In genomic region chr17:76074390-76075363, GRCh38 we compare ENCODE assay signal across 1 cellular context.
TF ChIP-seq lines count a peak whose summit lies in the region.

Gene GALR2, plus strand, starts transcription at chr17:76074781. Its CDS starts 103 bp downstream, at chr17:76074884.

TF ChIP-seq in HepG2, 621 proteins besides CTCF, POLR2A, EP300 and RAD21 (continued from another document and continues in another):
- TF ChIP-seq HMGXB3 (CRISPR knock-in tag; IDR thresholded peaks at IDR 0.05; ENCODE audit: borderline replicate concordance) (no peak), MTA3 (CRISPR knock-in tag; IDR thresholded peaks at IDR 0.05) (no peak), ZNF672 (CRISPR knock-in tag; IDR thresholded peaks at IDR 0.05) (no peak), ZNF232 (CRISPR knock-in tag; IDR thresholded peaks at IDR 0.05; ENCODE audit: borderline replicate concordance) (0 out of 2 replicates have a peak, but pooled peaks have one; percentile 39), ZNF280B (CRISPR knock-in tag; IDR thresholded peaks at IDR 0.05; ENCODE audit: borderline replicate concordance) (no peak), ZC3H13 (CRISPR knock-in tag; IDR thresholded peaks at IDR 0.05) (no peak), ZFP37 (CRISPR knock-in tag; IDR thresholded peaks at IDR 0.05; ENCODE audit: borderline replicate concordance) (no peak), POLR2AphosphoS2 (IDR thresholded peaks at IDR 0.05; ENCODE audit: low read depth, low read length) (no peak; the same call in 1 of the 2 replicates), BCL6 (CRISPR knock-in tag; IDR thresholded peaks at IDR 0.05) (no peak), MNT (IDR thresholded peaks at IDR 0.05) (no peak), ONECUT2 (CRISPR knock-in tag; IDR thresholded peaks at IDR 0.05) (no peak), ZNF800 (CRISPR knock-in tag; IDR thresholded peaks at IDR 0.05) (peak; percentile 96), PBX2 (CRISPR knock-in tag; IDR thresholded peaks at IDR 0.05) (no peak), ZBTB20 (CRISPR knock-in tag; IDR thresholded peaks at IDR 0.05; ENCODE audit: borderline replicate concordance, low read depth) (no peak), DNMT1 (CRISPR knock-in tag; IDR thresholded peaks at IDR 0.05) (peak; percentile 55; the same call in 1 of the 2 replicates), ZNF776 (CRISPR knock-in tag; IDR thresholded peaks at IDR 0.05) (peak; percentile 78), TBX3 (IDR thresholded peaks at IDR 0.05; ENCODE audit: borderline replicate concordance) (no peak), ZNF496 (CRISPR knock-in tag; IDR thresholded peaks at IDR 0.05; ENCODE audit: insufficient replicate concordance) (no peak), FIP1L1 (IDR thresholded peaks at IDR 0.05; ENCODE audit: borderline replicate concordance, insufficient read depth, low read depth, low read length) (no peak), MTF2 (CRISPR knock-in tag; IDR thresholded peaks at IDR 0.05; ENCODE audit: borderline replicate concordance) (peak; percentile 97), TAF1 (CRISPR knock-in tag; IDR thresholded peaks at IDR 0.05) (no peak), SNAI1 (CRISPR knock-in tag; IDR thresholded peaks at IDR 0.05; ENCODE audit: borderline replicate concordance) (0 out of 2 replicates have a peak, but pooled peaks have one; percentile 58), ZNF460 (CRISPR knock-in tag; IDR thresholded peaks at IDR 0.05; ENCODE audit: borderline replicate concordance) (no peak), ZNF558 (CRISPR knock-in tag; IDR thresholded peaks at IDR 0.05; ENCODE audit: borderline replicate concordance) (no peak), KDM6A (CRISPR knock-in tag; IDR thresholded peaks at IDR 0.05; ENCODE audit: low read depth) (no peak), NBN (conservative IDR thresholded peaks at IDR 0.05) (no peak), TBL1XR1 (IDR thresholded peaks at IDR 0.05; ENCODE audit: borderline replicate concordance, low read length, partially characterized antibody) (no peak), ZNF136 (CRISPR knock-in tag; IDR thresholded peaks at IDR 0.05; ENCODE audit: low read depth) (no peak), PAWR (CRISPR knock-in tag; IDR thresholded peaks at IDR 0.05; ENCODE audit: borderline replicate concordance) (no peak), MIER2 (CRISPR knock-in tag; IDR thresholded peaks at IDR 0.05) (no peak), ZSCAN5A (CRISPR knock-in tag; IDR thresholded peaks at IDR 0.05; ENCODE audit: borderline replicate concordance) (no peak), SOX5 (CRISPR knock-in tag; IDR thresholded peaks at IDR 0.05; ENCODE audit: borderline replicate concordance) (no peak), PLSCR1 (CRISPR knock-in tag; IDR thresholded peaks at IDR 0.05; ENCODE audit: borderline replicate concordance) (no peak), ESRRA (CRISPR knock-in tag; IDR thresholded peaks at IDR 0.05; ENCODE audit: low read depth) (no peak), JUN (CRISPR knock-in tag; IDR thresholded peaks at IDR 0.05) (no peak), ZNF777 (CRISPR knock-in tag; IDR thresholded peaks at IDR 0.05) (peak; percentile 94), ZNF512B (CRISPR knock-in tag; IDR thresholded peaks at IDR 0.05; ENCODE audit: borderline replicate concordance) (no peak), PTBP1 (IDR thresholded peaks at IDR 0.05; ENCODE audit: low read depth, low read length, poor library complexity, severe bottlenecking) (no peak), ZNF124 (CRISPR knock-in tag; IDR thresholded peaks at IDR 0.05) (no peak), NFE2 (CRISPR knock-in tag; IDR thresholded peaks at IDR 0.05) (no peak), MXI1 (IDR thresholded peaks at IDR 0.05; ENCODE audit: borderline replicate concordance, low read depth, low read length) (no peak), ZNF3 (CRISPR knock-in tag; IDR thresholded peaks at IDR 0.05) (no peak), ARID4A (CRISPR knock-in tag; IDR thresholded peaks at IDR 0.05; ENCODE audit: borderline replicate concordance) (peak; percentile 39; the same call in 1 of the 2 replicates), ZNF317 (CRISPR knock-in tag; IDR thresholded peaks at IDR 0.05) (no peak), SSRP1 (CRISPR knock-in tag; IDR thresholded peaks at IDR 0.05) (no peak)
